In the genomic region with DNA sequence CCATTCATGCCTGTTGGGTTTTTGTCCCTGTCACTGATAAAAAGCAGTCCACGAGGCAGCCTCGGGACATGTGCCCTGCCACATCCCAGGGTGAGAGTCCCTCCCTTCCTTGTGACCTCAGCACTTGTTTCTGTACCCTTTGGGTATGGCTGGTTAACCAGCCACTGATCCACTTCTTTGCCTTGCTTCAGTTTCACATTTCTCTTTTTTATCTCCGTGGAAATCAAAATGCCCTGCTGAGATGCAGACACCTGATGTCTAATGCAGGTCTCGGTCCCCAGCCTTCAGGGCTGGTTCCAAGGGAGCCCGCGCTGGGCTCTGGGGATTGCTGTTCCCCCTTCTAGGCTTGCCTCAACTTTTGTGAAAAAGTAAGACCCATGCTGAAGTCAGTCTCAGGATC, we compare ENCODE assay signal across 21 cellular contexts.
"Had no signal": no experiment of that assay in that cellular context is flagged by ENCODE, and none has a peak within 500 bp of the region (broad histone marks: within the 10 kb centered on the region; RNA-seq: fewer than 3 reads in every experiment).

No MANE protein-coding gene starts in this region.

- H3K4me3 ChIP-seq: colonic mucosa, left ventricle myocardium inferior, right atrium auricular region, thoracic aorta, vagina had no signal

- H3K9me3 ChIP-seq: colonic mucosa, left ventricle myocardium inferior, right atrium auricular region, thoracic aorta, vagina had no signal

- H3K4me1 Mint-ChIP-seq: activated CD4-positive, alpha-beta T cell treated with anti-CD3 and anti-CD28 coated beads, Interleukin-2, amount 10 ng/mL, durations not matched to agents 7 days and 5 days; activated naive CD4-positive, alpha-beta T cell treated with anti-CD3 and anti-CD28 coated beads, Interleukin-2, amount 50 U/mL, for 24 hours; activated T-helper 17 cell treated with anti-CD3 and anti-CD28 coated beads, Interleukin-2, amount 50 U/mL, for 72 hours; T-helper 17 cell had no signal

- H3K36me3 Mint-ChIP-seq: activated naive CD4-positive, alpha-beta T cell treated with anti-CD3 and anti-CD28 coated beads, Interleukin-2, amount 50 U/mL, for 24 hours; type B pancreatic cell had no signal

- H3K27ac ChIP-seq: colonic mucosa, left ventricle myocardium inferior, right atrium auricular region, thoracic aorta, vagina had no signal

- H3K4me3 Mint-ChIP-seq: activated CD4-positive, alpha-beta T cell treated with anti-CD3 and anti-CD28 coated beads, Interleukin-2, amount 10 ng/mL, durations not matched to agents 7 days and 5 days; activated CD8-positive, alpha-beta T cell treated with anti-CD3 and anti-CD28 coated beads for 36 hours; activated naive CD4-positive, alpha-beta T cell treated with anti-CD3 and anti-CD28 coated beads, Interleukin-2, amount 50 U/mL, for 24 hours; activated T-cell treated with anti-CD3 and anti-CD28 coated beads, Interleukin-2, amount 50 U/mL, for 4 hours; activated T-helper 17 cell treated with anti-CD3 and anti-CD28 coated beads, Interleukin-2, amount 50 U/mL, for 72 hours; T-helper 17 cell had no signal

- H3K27me3 ChIP-seq: colonic mucosa, right atrium auricular region, vagina had no signal

- H3K27me3 Mint-ChIP-seq: activated CD4-positive, alpha-beta T cell treated with anti-CD3 and anti-CD28 coated beads, Interleukin-2, amount 10 ng/mL, durations not matched to agents 7 days and 5 days had no signal

- H3K9me3 Mint-ChIP-seq: activated CD4-positive, alpha-beta T cell treated with anti-CD3 and anti-CD28 coated beads, Interleukin-2, amount 10 ng/mL, durations not matched to agents 7 days and 5 days; activated CD8-positive, alpha-beta T cell treated with anti-CD3 and anti-CD28 coated beads for 36 hours; activated T-cell treated with anti-CD3 and anti-CD28 coated beads, Interleukin-2, amount 50 U/mL, for 4 hours had no signal

- H3K4me1 ChIP-seq: colonic mucosa had no signal

- DNase-seq: activated CD4-positive, alpha-beta T cell treated with anti-CD3 and anti-CD28 coated beads for 1 hour; activated CD4-positive, alpha-beta T cell treated with anti-CD3 and anti-CD28 coated beads, Interleukin-2, amount 10 ng/mL, durations not matched to agents 7 days and 5 days; activated CD8-positive, alpha-beta T cell treated with anti-CD3 and anti-CD28 coated beads for 36 hours; activated T-cell treated with anti-CD3 and anti-CD28 coated beads, Interleukin-2, amount 50 U/mL, for 4 hours; anterior cingulate cortex; cerebellar nuclear complex; colonic mucosa; kidney glomerular epithelial cell; left ventricle myocardium inferior; stimulated activated CD4-positive, alpha-beta T cell treated with anti-CD3 and anti-CD28 coated beads, Interleukin-15, amount 100 ng/mL, for 24 hours; stimulated activated CD4-positive, alpha-beta T cell treated with anti-CD3 and anti-CD28 coated beads, Interleukin-2, amount 100 ng/mL, for 24 hours; stimulated activated naive CD4-positive, alpha-beta T cell; T-helper 17 cell; T1000 had no signal

- H3K27ac Mint-ChIP-seq: activated CD4-positive, alpha-beta T cell treated with anti-CD3 and anti-CD28 coated beads, Interleukin-2, amount 10 ng/mL, durations not matched to agents 7 days and 5 days; activated CD8-positive, alpha-beta T cell treated with anti-CD3 and anti-CD28 coated beads for 36 hours; activated naive CD4-positive, alpha-beta T cell treated with anti-CD3 and anti-CD28 coated beads, Interleukin-2, amount 50 U/mL, for 24 hours; activated T-helper 17 cell treated with anti-CD3 and anti-CD28 coated beads, Interleukin-2, amount 50 U/mL, for 72 hours; T-helper 17 cell; type B pancreatic cell had no signal

- ATAC-seq: activated CD8-positive, alpha-beta T cell treated with anti-CD3 and anti-CD28 coated beads for 36 hours; activated T-cell treated with anti-CD3 and anti-CD28 coated beads, Interleukin-2, amount 50 U/mL, for 4 hours; activated T-helper 17 cell treated with anti-CD3 and anti-CD28 coated beads, Interleukin-2, amount 50 U/mL, for 72 hours; T-helper 17 cell had no signal

- H3K36me3 ChIP-seq: colonic mucosa, left ventricle myocardium inferior, right atrium auricular region, thoracic aorta, vagina had no signal

- FAIRE-seq: endothelial cell of umbilical vein had no signal
